ENCODE assay signal across 8 cellular contexts in the genomic region with DNA sequence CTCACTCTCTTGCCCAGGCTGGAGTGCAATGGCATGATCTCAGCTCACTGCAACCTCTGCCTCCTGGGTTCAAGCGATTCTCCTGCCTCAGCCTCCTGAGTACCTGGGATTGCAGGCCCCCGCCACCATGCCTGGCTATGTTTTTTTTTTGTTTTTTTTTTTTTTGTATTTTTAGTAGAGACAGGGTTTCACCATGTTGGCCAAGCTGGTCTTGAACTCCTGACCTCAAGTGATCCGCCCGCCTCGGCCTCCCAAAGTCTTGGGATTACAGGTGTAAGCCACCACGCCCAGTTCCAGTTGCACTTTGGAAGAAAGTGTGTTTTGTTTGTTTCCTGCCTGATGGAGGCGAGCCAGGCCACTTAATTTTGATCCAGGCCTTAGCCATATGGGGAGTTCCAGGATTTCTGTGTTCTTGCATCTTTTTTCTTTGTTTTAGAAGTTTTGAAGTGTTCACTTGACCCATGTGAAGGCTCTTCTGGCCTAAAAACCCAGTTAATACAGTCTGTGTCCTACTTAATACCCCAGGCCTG. TPM values are rescaled to one million over a fixed set of nuclear protein-coding genes. Genes with fewer than 3 reads are reported as not detected.
DNase-seq lines count a peak whose midpoint lies in the region; ATAC-seq and TF ChIP-seq lines count a peak whose summit lies in the region.
"Not testable (repeated sequence)": the region's sequence is repeated elsewhere in the genome, so short reads cannot be mapped to it uniquely, and the experiment has no call there.

No MANE protein-coding gene starts in this region.

- not testable (repeated sequence) for H3K27me3 Mint-ChIP-seq in CD4-positive, alpha-beta memory T cell; activated CD4-positive, alpha-beta memory T cell treated with anti-CD3 and anti-CD28 coated beads, Interleukin-2, amount 10 ng/mL, durations not matched to agents 7 days and 5 days; MCF 10A (ENCODE audit: insufficient read depth, unreplicated experiment)

- H3K36me3 Mint-ChIP-seq in CD4-positive, alpha-beta memory T cell, result peaks cover 8 to 12% of the 10 kb centered on the region in 2 donors
- peaks cover 27% of the 10 kb centered on the region for H3K36me3 Mint-ChIP-seq in activated CD4-positive, alpha-beta memory T cell treated with anti-CD3 and anti-CD28 coated beads, Interleukin-2, amount 10 ng/mL, durations not matched to agents 7 days and 5 days (ENCODE audit: low read depth)
- H3K36me3 Mint-ChIP-seq in MCF 10A (ENCODE audit: insufficient read depth, unreplicated experiment), result peaks cover 19% of the 10 kb centered on the region

- H3K4me1 Mint-ChIP-seq in CD4-positive, alpha-beta memory T cell, result peaks cover 33 to 85% (median 49%) of the 10 kb centered on the region in 4 donors
- H3K4me1 Mint-ChIP-seq in activated CD4-positive, alpha-beta memory T cell treated with anti-CD3 and anti-CD28 coated beads, Interleukin-2, amount 10 ng/mL, durations not matched to agents 7 days and 5 days, result peaks cover 51% of the 10 kb centered on the region
- peaks cover 54% of the 10 kb centered on the region for H3K4me1 Mint-ChIP-seq in MCF 10A (ENCODE audit: insufficient read depth, unreplicated experiment)

- not testable (repeated sequence) for H3K27me3 ChIP-seq in CD4-positive, alpha-beta memory T cell (ENCODE audit: insufficient read depth, low read length); Panc1 (ENCODE audit: control insufficient read depth, insufficient read depth, low read length); gastroesophageal sphincter; lung (ENCODE audit: control insufficient read depth, insufficient read depth); psoas muscle (ENCODE audit: insufficient read depth in 3 of 3, low read length in 2 of 3); testis

- CTCF ChIA-PET in CD4-positive, alpha-beta memory T cell (lab: Charles Lee; ENCODE audit: partially characterized antibody), result interaction anchor here (0.6 to 1.8 kb wide), 3 partner anchors 57 to 198 kb away, joined by 3 to 6 read pairs (median 4); a partner anchor contains a TSS
- CTCF ChIA-PET in Panc1 (lab: Charles Lee), result interaction anchor here (0.7 kb wide), 1 partner anchor 21 kb away, joined by 7 read pairs; no protein-coding TSS in a partner anchor
- CTCF ChIA-PET in activated CD4-positive, alpha-beta memory T cell treated with anti-CD3 and anti-CD28 coated beads, Interleukin-2, amount 10 ng/mL, durations not matched to agents 7 days and 5 days (lab: Charles Lee), result interaction anchor here (0.7 to 2.1 kb wide), 3 partner anchors 10 to 702 kb away, joined by 4 to 7 read pairs (median 5); a partner anchor contains a TSS
- CTCF ChIA-PET in MCF 10A (lab: Yijun Ruan, JAX), result not testable (repeated sequence)

- in situ Hi-C loops in Panc1 (cut with HindIII; ENCODE audit: low pct_unique_long_range_greater_than_20kb, low sequenced_read_pairs), result not testable (repeated sequence)

- DNase-seq in CD4-positive, alpha-beta memory T cell; Panc1 (ENCODE audit: low read depth, low spot score); activated CD4-positive, alpha-beta memory T cell treated with anti-CD3 and anti-CD28 coated beads, Interleukin-2, amount 10 ng/mL, durations not matched to agents 7 days and 5 days; MCF 10A (ENCODE audit: unreplicated experiment): not testable (repeated sequence)
- DNase-seq in lung (ENCODE audit: low spot score), result peak; percentile 65
- DNase-seq in psoas muscle, result peak in 1 of 2 donors; percentile 44
- DNase-seq in testis, result peak; percentile 66

- H3K4me1 ChIP-seq in CD4-positive, alpha-beta memory T cell (ENCODE audit: insufficient read depth, low read length), result peaks cover 57% of the 10 kb centered on the region
- H3K4me1 ChIP-seq in Panc1 (ENCODE audit: control insufficient read depth, insufficient read depth, low read length) (peaks cover 94% of the 10 kb centered on the region), gastroesophageal sphincter (peaks cover 2 to 95% (median 38%) of the 10 kb centered on the region in 3 donors), lung (ENCODE audit: control insufficient read depth in 2 of 2, insufficient read depth in 2 of 2, low read length in 2 of 2) (peaks cover 18 to 29% of the 10 kb centered on the region in 2 donors), psoas muscle (peaks cover 91% of the 10 kb centered on the region), testis (peaks cover 42% of the 10 kb centered on the region)

- WGBS in gastroesophageal sphincter (ENCODE audit: low coverage in 1 of 2), 2 donors, result 83 to 90% methylated on average over 1 to 7 of the region's 7 CpGs
- WGBS in lung, 2 donors, result 77 to 90% methylated on average over 7 of the region's 7 CpGs
- WGBS in psoas muscle, 3 donors, result 63 to 78% (median 63%) methylated on average over 6 to 7 of the region's 7 CpGs
- 61 to 62% methylated on average over 7 of the region's 7 CpGs for WGBS in testis, 2 donors

- not testable (repeated sequence) for BruUV-seq in Panc1 (replicated peaks; lab: Mats Ljungman, UMichigan); MCF 10A (replicated peaks; lab: Mats Ljungman, UMichigan)

- POLR2A ChIA-PET in CD4-positive, alpha-beta memory T cell (lab: Charles Lee; ENCODE audit: partially characterized antibody), result interaction anchor here (0.6 to 3.2 kb wide), 4 partner anchors 9 to 184 kb away, joined by 3 to 84 read pairs (median 4); a partner anchor contains a TSS
- POLR2A ChIA-PET in Panc1 (lab: Charles Lee), result not testable (repeated sequence)
- POLR2A ChIA-PET in activated CD4-positive, alpha-beta memory T cell treated with anti-CD3 and anti-CD28 coated beads, Interleukin-2, amount 10 ng/mL, durations not matched to agents 7 days and 5 days (lab: Charles Lee), result interaction anchor here (0.6 to 5.9 kb wide), 2 partner anchors 9 to 166 kb away, joined by 3 to 111 read pairs; a partner anchor contains a TSS
- POLR2A ChIA-PET in MCF 10A (lab: Yijun Ruan, JAX), result interaction anchor here (2.7 to 17.3 kb wide), 2 partner anchors 11 to 15 kb away, joined by 9 to 752 read pairs; a partner anchor contains a TSS

- not testable (repeated sequence) for H3K9me3 ChIP-seq in CD4-positive, alpha-beta memory T cell (ENCODE audit: control insufficient read depth in 1 of 2, low read length in 2 of 2); Panc1 (ENCODE audit: control insufficient read depth, insufficient read depth, low read depth, low read length); gastroesophageal sphincter; lung (ENCODE audit: control insufficient read depth in 2 of 2, insufficient read depth in 1 of 2, low read length in 1 of 2); psoas muscle; testis

- H3K36me3 ChIP-seq in CD4-positive, alpha-beta memory T cell (ENCODE audit: insufficient read depth, low read length); Panc1 (ENCODE audit: control insufficient read depth, insufficient read depth, low read length); gastroesophageal sphincter; lung (ENCODE audit: control insufficient read depth in 2 of 2, insufficient read depth in 2 of 2, low read length in 2 of 2); testis (ENCODE audit: low read depth, missing control alignments): not testable (repeated sequence)
- H3K36me3 ChIP-seq in psoas muscle (ENCODE audit: insufficient read depth in 1 of 2, low read depth in 1 of 2), result peaks cover 0 to 50% of the 10 kb centered on the region in 2 donors

- ATAC-seq in Panc1, gastroesophageal sphincter, psoas muscle: not testable (repeated sequence)
- peak; percentile 23 for ATAC-seq in lung (ENCODE audit: insufficient read depth, low FRiP score)

- intact Hi-C loops in CD4-positive, alpha-beta memory T cell (cut with micrococcal nuclease); Panc1 (cut with micrococcal nuclease; ENCODE audit: unreplicated experiment); MCF 10A (cut with micrococcal nuclease); psoas muscle (cut with DNase I); testis (cut with DNase I; ENCODE audit: low total_unique reads): not testable (repeated sequence)

- TF ChIP-seq EP300 in gastroesophageal sphincter (IDR thresholded peaks at IDR 0.05), result not testable (repeated sequence)

- not testable (repeated sequence) for H3K27ac ChIP-seq in CD4-positive, alpha-beta memory T cell (ENCODE audit: low read depth, low read length); testis
- peak overlapping the region; percentile 99 for H3K27ac ChIP-seq in Panc1 (ENCODE audit: low read length)
- H3K27ac ChIP-seq in gastroesophageal sphincter, result peak overlapping the region in 3 of 4 donors; percentile 97 to 99 (median 99)
- H3K27ac ChIP-seq in lung (ENCODE audit: low read depth in 1 of 2, low read length in 1 of 2), result peak overlapping the region; percentile 11 to 26
- peak overlapping the region; percentile 99 for H3K27ac ChIP-seq in psoas muscle

- TF ChIP-seq POLR2A in gastroesophageal sphincter (IDR thresholded peaks at IDR 0.05); testis (IDR thresholded peaks at IDR 0.05): not testable (repeated sequence)

- H3K4me3 ChIP-seq in CD4-positive, alpha-beta memory T cell (ENCODE audit: low read length in 2 of 2); Panc1 (ENCODE audit: low read depth in 2 of 2, low read length in 2 of 2); gastroesophageal sphincter; lung; testis: not testable (repeated sequence)
- peak overlapping the region; percentile 46 for H3K4me3 ChIP-seq in psoas muscle

- not testable (repeated sequence) for H3K9me3 Mint-ChIP-seq in CD4-positive, alpha-beta memory T cell; activated CD4-positive, alpha-beta memory T cell treated with anti-CD3 and anti-CD28 coated beads, Interleukin-2, amount 10 ng/mL, durations not matched to agents 7 days and 5 days; MCF 10A (ENCODE audit: unreplicated experiment)

- H3K4me3 Mint-ChIP-seq in CD4-positive, alpha-beta memory T cell, result peak overlapping the region in 5 of 8 donors; percentile 36 to 59 (median 43)
- not testable (repeated sequence) for H3K4me3 Mint-ChIP-seq in activated CD4-positive, alpha-beta memory T cell treated with anti-CD3 and anti-CD28 coated beads, Interleukin-2, amount 10 ng/mL, durations not matched to agents 7 days and 5 days; MCF 10A (ENCODE audit: unreplicated experiment)

- TF ChIP-seq CTCF in Panc1 (IDR thresholded peaks at IDR 0.05); MCF 10A (IDR thresholded peaks at IDR 0.05; ENCODE audit: unreplicated experiment); gastroesophageal sphincter (IDR thresholded peaks at IDR 0.05); lung (IDR thresholded peaks at IDR 0.05; ENCODE audit: control extremely low read depth, extremely low read depth); psoas muscle (IDR thresholded peaks at IDR 0.05); testis (IDR thresholded peaks at IDR 0.05): not testable (repeated sequence)

- peak overlapping the region; percentile 68 to 98 (median 94) for H3K27ac Mint-ChIP-seq in CD4-positive, alpha-beta memory T cell
- peak overlapping the region; percentile 95 for H3K27ac Mint-ChIP-seq in activated CD4-positive, alpha-beta memory T cell treated with anti-CD3 and anti-CD28 coated beads, Interleukin-2, amount 10 ng/mL, durations not matched to agents 7 days and 5 days
- H3K27ac Mint-ChIP-seq in MCF 10A (ENCODE audit: low read depth, unreplicated experiment), result peak overlapping the region; percentile 62

RNA-seq across cellular contexts. Expression of a gene that starts 11.0 kb away (rescaled TPM):
- 10 to 100 TPM; 20.8 to 21.6 TPM for total RNA-seq in CD4-positive, alpha-beta memory T cell
- 10 to 100 TPM in 1 of 2 donors, 1 to 10 TPM in 1; 8.5 to 27.3 TPM for polyA plus RNA-seq in CD4-positive, alpha-beta memory T cell
- total RNA-seq in Panc1 (2021; ENCODE audit: unreplicated experiment) (131 TPM), MCF 10A (2022) (53.7 and 55.2 TPM in 2 replicates), gastroesophageal sphincter (10 to 100 TPM; 31.2 to 80.4 (median 61.4) TPM), lung (10 to 100 TPM; 16.8 to 44.8 TPM), psoas muscle (100 to 1,000 TPM; 354 to 855 (median 486) TPM), testis (10 to 100 TPM; 36.7 to 44.8 TPM)
- 204 TPM for polyA plus RNA-seq in Panc1 (2012; ENCODE audit: insufficient read length)
- total RNA-seq in activated CD4-positive, alpha-beta memory T cell treated with anti-CD3 and anti-CD28 coated beads, Interleukin-2, amount 10 ng/mL, durations not matched to agents 7 days and 5 days, result 10 to 100 TPM; 26.3 to 27.2 TPM
- polyA plus RNA-seq in lung (10 to 100 TPM; 27.5 to 42.7 TPM), psoas muscle (100 to 1,000 TPM; 283 to 571 (median 364) TPM), testis (ENCODE audit: insufficient read depth, low read depth, low replicate concordance) (50.3 TPM)
